Comparison of ENCODE assay signal across 8 cellular contexts in genomic region chr19:47280183-47280797, GRCh38. TPM values are rescaled to one million over a fixed set of nuclear protein-coding genes. Genes with fewer than 3 reads are reported as not detected.
DNase-seq lines count a peak whose midpoint lies in the region; ATAC-seq, FAIRE-seq and TF ChIP-seq lines count a peak whose summit lies in the region.

No MANE protein-coding gene starts in this region.

- H3K4me1 Mint-ChIP-seq in CD8-positive, alpha-beta memory T cell: peaks cover 11 to 17% (median 16%) of the 10 kb centered on the region in 3 donors
- peaks cover 21% of the 10 kb centered on the region for H3K4me1 Mint-ChIP-seq in stimulated activated naive CD8-positive, alpha-beta T cell treated with anti-CD3 and anti-CD28 coated beads, Interleukin-15, amount 100 ng/mL, for 72 hours

- no peaks in the 10 kb centered on the region for H3K9me1 ChIP-seq in keratinocyte (ENCODE audit: control insufficient read depth, extremely low read depth, insufficient read depth, low read length)

- H3K4me1 ChIP-seq in CD8-positive, alpha-beta memory T cell (ENCODE audit: insufficient read depth, low read length): peaks cover 5% of the 10 kb centered on the region
- H3K4me1 ChIP-seq in keratinocyte (ENCODE audit: control insufficient read depth, extremely low read depth, insufficient read depth, low read length): no peaks in the 10 kb centered on the region

- peak in 4 of 5 donors; percentile 16 to 59 (median 38) for DNase-seq in CD8-positive, alpha-beta memory T cell
- DNase-seq in M059J (ENCODE audit: low read depth): peak; percentile 35
- peak; percentile 60 for DNase-seq in activated T-cell treated with anti-CD3 and anti-CD28 coated beads, Interleukin-2, amount 50 U/mL, for 1 hour
- DNase-seq in keratinocyte (ENCODE audit: low read depth, low spot score): no peak
- peak; percentile 58 to 70 for DNase-seq in stimulated activated naive CD8-positive, alpha-beta T cell treated with anti-CD3 and anti-CD28 coated beads, Interleukin-15, amount 100 ng/mL, for 72 hours

- peaks cover 0 to 2% (median 0%) of the 10 kb centered on the region in 3 donors for H3K36me3 Mint-ChIP-seq in CD8-positive, alpha-beta memory T cell

- H3K79me2 ChIP-seq in keratinocyte (ENCODE audit: control insufficient read depth, insufficient read depth, low read length): no peaks in the 10 kb centered on the region

- H3K27ac ChIP-seq in CD8-positive, alpha-beta memory T cell (ENCODE audit: low read depth, low read length): no peak overlapping the region
- H3K27ac ChIP-seq in keratinocyte (ENCODE audit: control insufficient read depth, insufficient read depth, low read length): no peak overlapping the region

- no peak overlapping the region for H3K9ac ChIP-seq in keratinocyte (ENCODE audit: control insufficient read depth, extremely low read depth, insufficient read depth, low read length)

- no peaks in the 10 kb centered on the region for H3K36me3 ChIP-seq in CD8-positive, alpha-beta memory T cell (ENCODE audit: insufficient read depth, low read length)
- peaks cover 0 to 3% of the 10 kb centered on the region in 2 experiments for H3K36me3 ChIP-seq in keratinocyte (ENCODE audit: control insufficient read depth in 2 of 2, extremely low read depth in 1 of 2, insufficient read depth in 2 of 2, low read length in 2 of 2)

- H4K20me1 ChIP-seq in keratinocyte (ENCODE audit: control insufficient read depth, extremely low read depth, insufficient read depth, low read length): no peaks in the 10 kb centered on the region

- no peaks in the 10 kb centered on the region for H3K9me3 ChIP-seq in CD8-positive, alpha-beta memory T cell (ENCODE audit: low read length)
- no peaks in the 10 kb centered on the region for H3K9me3 ChIP-seq in keratinocyte (ENCODE audit: control insufficient read depth, low read depth, low read length)

- no peak overlapping the region for H3K4me3 Mint-ChIP-seq in CD8-positive, alpha-beta memory T cell
- H3K4me3 Mint-ChIP-seq in stimulated activated naive CD8-positive, alpha-beta T cell treated with anti-CD3 and anti-CD28 coated beads, Interleukin-15, amount 100 ng/mL, for 72 hours: no peak overlapping the region

- H3K4me2 ChIP-seq in keratinocyte (ENCODE audit: control insufficient read depth, extremely low read depth, insufficient read depth, low read depth, low read length): no peak overlapping the region

- no peak for FAIRE-seq in keratinocyte (lab: Jason Lieb, UNC)

- dilution Hi-C loops in keratinocyte (cut with MboI; ENCODE audit: extremely low pct_ligation_motif_present, low sequenced_read_pairs): no loop called here

- POLR2A ChIA-PET in CD8-positive, alpha-beta memory T cell (lab: Charles Lee): no interaction called here

- H3K4me3 ChIP-seq in CD8-positive, alpha-beta memory T cell (ENCODE audit: low read length): no peak overlapping the region
- H3K4me3 ChIP-seq in keratinocyte (ENCODE audit: control insufficient read depth in 2 of 3, extremely low read depth in 1 of 3, insufficient read depth in 2 of 3, low read depth in 1 of 3, low read length in 3 of 3): no peak overlapping the region

- no peaks in the 10 kb centered on the region for H3K27me3 Mint-ChIP-seq in CD8-positive, alpha-beta memory T cell
- H3K27me3 Mint-ChIP-seq in stimulated activated naive CD8-positive, alpha-beta T cell treated with anti-CD3 and anti-CD28 coated beads, Interleukin-15, amount 100 ng/mL, for 72 hours: no peaks in the 10 kb centered on the region

- CTCF ChIA-PET in CD8-positive, alpha-beta memory T cell (lab: Charles Lee): interaction anchor here (1.5 kb wide), 1 partner anchor 54 kb away, joined by 3 read pairs; no protein-coding TSS in a partner anchor

- no peak overlapping the region for H3K27ac Mint-ChIP-seq in CD8-positive, alpha-beta memory T cell
- no peak overlapping the region for H3K27ac Mint-ChIP-seq in stimulated activated naive CD8-positive, alpha-beta T cell treated with anti-CD3 and anti-CD28 coated beads, Interleukin-15, amount 100 ng/mL, for 72 hours

- ATAC-seq in stimulated activated naive CD8-positive, alpha-beta T cell treated with anti-CD3 and anti-CD28 coated beads, Interleukin-15, amount 100 ng/mL, for 72 hours: peak; percentile 72
- no peak for ATAC-seq in GM18498 (IDR thresholded peaks at IDR 0.05; ENCODE audit: unreplicated experiment)
- no peak for ATAC-seq in HG02610 (IDR thresholded peaks at IDR 0.05; ENCODE audit: unreplicated experiment)
- ATAC-seq in GM19397 (IDR thresholded peaks at IDR 0.05; ENCODE audit: unreplicated experiment): no peak

- no peak overlapping the region for H2AFZ ChIP-seq in keratinocyte (ENCODE audit: control insufficient read depth, low read length)

- no peaks in the 10 kb centered on the region for H3K9me3 Mint-ChIP-seq in CD8-positive, alpha-beta memory T cell
- H3K9me3 Mint-ChIP-seq in stimulated activated naive CD8-positive, alpha-beta T cell treated with anti-CD3 and anti-CD28 coated beads, Interleukin-15, amount 100 ng/mL, for 72 hours: no peaks in the 10 kb centered on the region

- TF ChIP-seq CTCF in keratinocyte (optimal IDR thresholded peaks at IDR 0.05 in 1 of 3, IDR thresholded peaks at IDR 0.05 in 1 of 3, conservative IDR thresholded peaks at IDR 0.05 in 1 of 3; ENCODE audit: extremely low read depth in 1 of 3, insufficient read depth in 2 of 3, low read length in 3 of 3): peak; percentile 48 to 62 (median 57)

- H3K27me3 ChIP-seq in CD8-positive, alpha-beta memory T cell (ENCODE audit: insufficient read depth, low read length, poor library complexity, severe bottlenecking): no peaks in the 10 kb centered on the region
- H3K27me3 ChIP-seq in keratinocyte (ENCODE audit: control insufficient read depth, extremely low read depth, insufficient read depth, low read length): no peaks in the 10 kb centered on the region

RNA-seq across cellular contexts. Expression of gene INAFM1, which starts 5.6 kb away (rescaled TPM):
- 1 to 10 TPM; 7.3 to 9.3 TPM for total RNA-seq in CD8-positive, alpha-beta memory T cell
- 2.3 TPM for polyA plus RNA-seq in CD8-positive, alpha-beta memory T cell
- total RNA-seq in M059J (2014; rRNA removed; shearing (Covaris generic)): 1.9 and 6.0 TPM in 2 replicates
- polyA plus RNA-seq in keratinocyte: 0.35 to 0.68 TPM (median 0.50 TPM) in 3 replicates
- polyA plus RNA-seq in keratinocyte (2011; ENCODE audit: low read depth): 0.64 TPM
- 0.18 and 0.81 TPM in 2 replicates for polyA plus RNA-seq in keratinocyte (2011; cell fraction: cytosol; rRNA removed)
- polyA plus RNA-seq in keratinocyte (2011; cell fraction: nucleus; rRNA removed): 1.8 and 3.2 TPM in 2 replicates
- 3.8 and 4.7 TPM in 2 replicates for polyA plus RNA-seq in keratinocyte (2012; ENCODE audit: low replicate concordance)
- polyA minus RNA-seq in keratinocyte: 1.8 TPM in 1 of 3 replicates, not detected in the others
- not detected for polyA minus RNA-seq in keratinocyte (2011; cell fraction: cytosol; rRNA and poly(A)+ RNA removed)
- polyA minus RNA-seq in keratinocyte (2011; cell fraction: nucleus; rRNA and poly(A)+ RNA removed): 2.0 TPM in 1 of 2 replicates, not detected in the other

RNA-seq across cellular contexts. Expression of gene CCDC9, which starts 24.0 kb away (rescaled TPM):
- total RNA-seq in CD8-positive, alpha-beta memory T cell: 10 to 100 TPM; 20.4 to 23.1 TPM
- 9.4 TPM for polyA plus RNA-seq in CD8-positive, alpha-beta memory T cell
- 2.1 and 6.0 TPM in 2 replicates for total RNA-seq in M059J (2014; rRNA removed; shearing (Covaris generic))
- 2.2 to 3.8 TPM (median 2.8 TPM) in 3 replicates for polyA plus RNA-seq in keratinocyte
- 9.6 TPM for polyA plus RNA-seq in keratinocyte (2011; ENCODE audit: low read depth)
- 1.2 and 3.6 TPM in 2 replicates for polyA plus RNA-seq in keratinocyte (2011; cell fraction: cytosol; rRNA removed)
- 7.6 and 10.5 TPM in 2 replicates for polyA plus RNA-seq in keratinocyte (2011; cell fraction: nucleus; rRNA removed)
- polyA plus RNA-seq in keratinocyte (2012; ENCODE audit: low replicate concordance): 10.6 and 13.2 TPM in 2 replicates
- 0.70 to 1.9 TPM (median 1.1 TPM) in 3 replicates for polyA minus RNA-seq in keratinocyte
- polyA minus RNA-seq in keratinocyte (2011; cell fraction: cytosol; rRNA and poly(A)+ RNA removed): 1.9 TPM
- polyA minus RNA-seq in keratinocyte (2011; cell fraction: nucleus; rRNA and poly(A)+ RNA removed): 1.9 and 3.7 TPM in 2 replicates

RNA-seq across cellular contexts. Expression of gene C5AR1, which starts 29.4 kb away (rescaled TPM):
- total RNA-seq in CD8-positive, alpha-beta memory T cell: 1 to 10 TPM; 1.3 to 1.8 TPM
- polyA plus RNA-seq in CD8-positive, alpha-beta memory T cell: not detected
- total RNA-seq in M059J (2014; rRNA removed; shearing (Covaris generic)): 0.05 TPM in 1 of 2 replicates, not detected in the other
- polyA plus RNA-seq in keratinocyte: 0.15 to 0.63 TPM (median 0.42 TPM) in 3 replicates
- not detected for polyA plus RNA-seq in keratinocyte (2011; ENCODE audit: low read depth)
- polyA plus RNA-seq in keratinocyte (2011; cell fraction: cytosol; rRNA removed): 0.05 and 0.18 TPM in 2 replicates
- polyA plus RNA-seq in keratinocyte (2011; cell fraction: nucleus; rRNA removed): 2.4 and 3.6 TPM in 2 replicates
- polyA plus RNA-seq in keratinocyte (2012; ENCODE audit: low replicate concordance): 0.07 and 0.85 TPM in 2 replicates
- polyA minus RNA-seq in keratinocyte: 0.56 to 0.58 TPM in 2 of 3 replicates, not detected in the other
- polyA minus RNA-seq in keratinocyte (2011; cell fraction: cytosol; rRNA and poly(A)+ RNA removed): 5.2 TPM
- 0.21 and 0.62 TPM in 2 replicates for polyA minus RNA-seq in keratinocyte (2011; cell fraction: nucleus; rRNA and poly(A)+ RNA removed)

RNA-seq across cellular contexts. Expression of gene BBC3, which starts 49.3 kb away (rescaled TPM):
- total RNA-seq in CD8-positive, alpha-beta memory T cell: 10 to 100 TPM; 19.8 to 20.1 TPM
- polyA plus RNA-seq in CD8-positive, alpha-beta memory T cell: 8.3 TPM
- total RNA-seq in M059J (2014; rRNA removed; shearing (Covaris generic)): 1.9 and 5.0 TPM in 2 replicates
- 0.60 to 1.1 TPM (median 0.89 TPM) in 3 replicates for polyA plus RNA-seq in keratinocyte
- polyA plus RNA-seq in keratinocyte (2011; ENCODE audit: low read depth): 3.1 TPM
- 0.38 and 1.1 TPM in 2 replicates for polyA plus RNA-seq in keratinocyte (2011; cell fraction: cytosol; rRNA removed)
- 1.1 and 1.8 TPM in 2 replicates for polyA plus RNA-seq in keratinocyte (2011; cell fraction: nucleus; rRNA removed)
- 1.6 and 5.3 TPM in 2 replicates for polyA plus RNA-seq in keratinocyte (2012; ENCODE audit: low replicate concordance)
- 0.23 to 1.1 TPM (median 0.67 TPM) in 3 replicates for polyA minus RNA-seq in keratinocyte
- 2.1 TPM for polyA minus RNA-seq in keratinocyte (2011; cell fraction: cytosol; rRNA and poly(A)+ RNA removed)
- 0.39 and 1.5 TPM in 2 replicates for polyA minus RNA-seq in keratinocyte (2011; cell fraction: nucleus; rRNA and poly(A)+ RNA removed)

RNA-seq across cellular contexts. Expression of gene C5AR2, which starts 51.7 kb away (rescaled TPM):
- under 1 TPM; 0.07 to 0.22 TPM for total RNA-seq in CD8-positive, alpha-beta memory T cell
- polyA plus RNA-seq in CD8-positive, alpha-beta memory T cell: 0.06 TPM
- total RNA-seq in M059J (2014; rRNA removed; shearing (Covaris generic)): 0.39 and 0.91 TPM in 2 replicates
- 0.01 TPM in 1 of 3 replicates, not detected in the others for polyA plus RNA-seq in keratinocyte
- not detected for polyA plus RNA-seq in keratinocyte (2011; ENCODE audit: low read depth)
- not detected in 2 replicates for polyA plus RNA-seq in keratinocyte (2011; cell fraction: cytosol; rRNA removed)
- polyA plus RNA-seq in keratinocyte (2011; cell fraction: nucleus; rRNA removed): 0.01 TPM in 1 of 2 replicates, not detected in the other
- 0.07 TPM in 1 of 2 replicates, not detected in the other for polyA plus RNA-seq in keratinocyte (2012; ENCODE audit: low replicate concordance)
- polyA minus RNA-seq in keratinocyte: not detected in 3 replicates
- polyA minus RNA-seq in keratinocyte (2011; cell fraction: cytosol; rRNA and poly(A)+ RNA removed): not detected
- polyA minus RNA-seq in keratinocyte (2011; cell fraction: nucleus; rRNA and poly(A)+ RNA removed): not detected in 2 replicates
